Comparison of ENCODE assay signal across 8 cellular contexts in the genomic region with DNA sequence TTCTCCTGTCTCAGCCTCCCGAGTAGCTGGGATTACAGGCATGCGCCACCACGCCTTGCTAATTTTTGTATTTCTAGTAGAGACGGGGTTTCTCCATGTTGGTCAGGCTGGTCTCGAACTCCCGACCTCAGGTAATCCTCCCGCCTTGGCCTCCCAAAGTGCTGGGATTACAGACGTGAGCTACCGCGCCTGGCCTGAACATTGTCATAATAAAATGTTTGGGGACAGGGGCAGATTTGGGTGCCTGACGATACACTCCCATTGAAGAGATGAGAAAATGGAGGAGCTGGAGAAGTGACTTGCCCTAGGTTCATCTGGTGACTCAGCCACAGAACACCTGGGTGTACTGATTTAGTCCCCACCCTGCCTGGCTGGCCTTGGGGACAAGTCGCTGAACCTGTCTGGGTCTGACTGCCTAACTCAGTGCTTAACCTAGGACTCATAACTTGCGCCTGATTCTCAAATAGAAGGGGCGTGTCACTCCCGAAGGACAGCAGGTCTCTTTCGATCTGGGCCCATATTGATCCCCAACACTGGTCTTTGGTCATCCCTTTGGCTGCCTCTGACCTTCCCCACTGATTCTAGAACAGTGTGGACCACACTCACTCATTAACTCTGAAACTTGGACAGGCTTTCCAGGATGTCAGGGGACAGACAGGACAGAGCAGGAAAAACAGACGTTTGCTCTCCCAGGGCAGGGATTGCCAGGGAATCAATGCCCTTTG. TPM values are rescaled to one million over a fixed set of nuclear protein-coding genes. Genes with fewer than 3 reads are reported as not detected.
DNase-seq lines count a peak whose midpoint lies in the region; ATAC-seq and TF ChIP-seq lines count a peak whose summit lies in the region.

No MANE protein-coding gene starts in this region.

- no peak overlapping the region for H2BK5ac ChIP-seq in IMR-90 (ENCODE audit: low read depth, low read length, poor library complexity, severe bottlenecking)

- H3K9me3 ChIP-seq in A673 (ENCODE audit: low read depth, low read length, poor library complexity, severe bottlenecking) (no peaks in the 10 kb centered on the region), IMR-90 (ENCODE audit: control insufficient read depth, insufficient read depth, low read length) (no peaks in the 10 kb centered on the region), mucosa of stomach (ENCODE audit: control insufficient read depth, low read length) (no peaks in the 10 kb centered on the region)

- dilution Hi-C loops in IMR-90 (cut with HindIII; ENCODE audit: low sequenced_read_pairs, unreplicated experiment): no loop called here

- H3K27me3 ChIP-seq in A673 (replicated peaks; ENCODE audit: insufficient read depth, low read depth, low read length, poor library complexity): no peaks in the 10 kb centered on the region
- H3K27me3 ChIP-seq in IMR-90 (ENCODE audit: control insufficient read depth, insufficient read depth, low read length): no peaks in the 10 kb centered on the region
- H3K27me3 ChIP-seq in mucosa of stomach (ENCODE audit: control insufficient read depth, insufficient read depth, low read length): no peaks in the 10 kb centered on the region

- H3K27ac Mint-ChIP-seq in central memory CD8-positive, alpha-beta T cell (ENCODE audit: low read depth): peak overlapping the region; percentile 84

- 76% methylated on average over 6 of the region's 17 CpGs; no CpG with 5 or more reads in 1 of the 2 experiments for WGBS in IMR-90 (ENCODE audit: extremely low coverage in 2 of 2, insufficient read length in 1 of 2), 2 experiments

- peaks cover 6% of the 10 kb centered on the region for H3K27me3 Mint-ChIP-seq in central memory CD8-positive, alpha-beta T cell

- peak overlapping the region; percentile 68 for H2AK9ac ChIP-seq in IMR-90 (replicated peaks; ENCODE audit: low read depth, low read length, poor library complexity)

- BruUV-seq in A673 (replicated peaks; lab: Mats Ljungman, UMichigan) (no TSS peak), IMR-90 (replicated peaks; lab: Mats Ljungman, UMichigan) (no TSS peak)

- H3K9me1 ChIP-seq in IMR-90 (ENCODE audit: insufficient read depth, low read length): 0 out of 2 replicates have a peak, but pooled peaks cover 3% of the 10 kb centered on the region

- POLR2A ChIA-PET in A673 (lab: Charles Lee; ENCODE audit: low non-redundant PET) (no interaction called here), IMR-90 (lab: Charles Lee; ENCODE audit: unreplicated experiment) (no interaction called here)

- intact Hi-C loops in A673 (cut with micrococcal nuclease; ENCODE audit: unreplicated experiment) (loop anchor here (5.0 kb wide), 1 partner anchor 84 kb away; the partner anchor contains the start of gene NAPA), IMR-90 (cut with micrococcal nuclease) (no loop called here)

- no peak overlapping the region for H2BK20ac ChIP-seq in IMR-90 (ENCODE audit: low read depth, low read length)

- H4K8ac ChIP-seq in IMR-90 (ENCODE audit: low read depth in 2 of 2, low read length in 2 of 2): peak overlapping the region in 1 of 2 experiments; percentile 93; a peak in 2 of 4 replicates

- H3K27ac ChIP-seq in A673 (ENCODE audit: low read depth, low read length, poor library complexity, severe bottlenecking) (peak overlapping the region; percentile 88), IMR-90 (ENCODE audit: insufficient read depth, low read length) (no peak overlapping the region)

- no peak overlapping the region for H4K91ac ChIP-seq in IMR-90 (ENCODE audit: insufficient read depth, low read depth, low read length)

- H4K5ac ChIP-seq in IMR-90 (ENCODE audit: low read depth, low read length): no peak overlapping the region

- peak overlapping the region; percentile 85 for H3K4me3 Mint-ChIP-seq in central memory CD8-positive, alpha-beta T cell

- H3K18ac ChIP-seq in IMR-90 (ENCODE audit: low read depth, low read length): no peak overlapping the region

- peaks cover 9% of the 10 kb centered on the region for H3K4me1 Mint-ChIP-seq in central memory CD8-positive, alpha-beta T cell

- TF ChIP-seq POLR2A in IMR-90 (IDR thresholded peaks at IDR 0.05; ENCODE audit: low read depth, low read length): no peak

- H3K4me1 ChIP-seq in A673 (ENCODE audit: insufficient read depth, low read length, poor library complexity, severe bottlenecking) (peaks cover 7% of the 10 kb centered on the region), IMR-90 (ENCODE audit: control insufficient read depth, insufficient read depth, low read length) (peaks cover 3% of the 10 kb centered on the region; the same call in 1 of the 2 replicates), mucosa of stomach (ENCODE audit: control insufficient read depth, insufficient read depth, low read length) (peaks cover 17% of the 10 kb centered on the region)

- H4K20me1 ChIP-seq in IMR-90 (ENCODE audit: insufficient read depth, low read length): no peaks in the 10 kb centered on the region

- H3K36me3 ChIP-seq in A673 (ENCODE audit: insufficient read depth, low read length, poor library complexity, severe bottlenecking) (no peaks in the 10 kb centered on the region), IMR-90 (ENCODE audit: control insufficient read depth, insufficient read depth, low read length) (no peaks in the 10 kb centered on the region), mucosa of stomach (ENCODE audit: control insufficient read depth, insufficient read depth, low read length) (no peaks in the 10 kb centered on the region)

- H3K4me2 ChIP-seq in IMR-90 (ENCODE audit: low read depth, low read length): no peak overlapping the region

- DNase-seq in A673 (ENCODE audit: low spot score): no peak
- DNase-seq in IMR-90: no peak
- DNase-seq in central memory CD8-positive, alpha-beta T cell (ENCODE audit: low spot score in 2 of 2): no peak

- no peak for TF ChIP-seq CTCF in A673 (conservative IDR thresholded peaks at IDR 0.05; ENCODE audit: low read depth, low read length)
- no peak for TF ChIP-seq CTCF in IMR-90 (conservative IDR thresholded peaks at IDR 0.05; ENCODE audit: low read depth, low read length)

- no peak overlapping the region for H3K14ac ChIP-seq in IMR-90 (replicated peaks; ENCODE audit: low read depth, low read length)

- no peaks in the 10 kb centered on the region for H3K9me3 Mint-ChIP-seq in central memory CD8-positive, alpha-beta T cell

- no peak overlapping the region for H2BK120ac ChIP-seq in IMR-90 (ENCODE audit: low read depth, low read length)

- ATAC-seq in IMR-90 (ENCODE audit: low read depth) (no peak), GM19467 (IDR thresholded peaks at IDR 0.05; ENCODE audit: unreplicated experiment) (no peak), GM18907 (IDR thresholded peaks at IDR 0.05; ENCODE audit: unreplicated experiment) (no peak), GM19452 (IDR thresholded peaks at IDR 0.05; ENCODE audit: unreplicated experiment) (no peak), HG02870 (IDR thresholded peaks at IDR 0.05; ENCODE audit: unreplicated experiment) (no peak)
- no peak for ATAC-seq in central memory CD8-positive, alpha-beta T cell (replicated peaks; ENCODE audit: extremely low read depth, poor library complexity, severe bottlenecking)

- H3K56ac ChIP-seq in IMR-90 (ENCODE audit: extremely low read depth, insufficient read depth, low read length): no peak overlapping the region

- H3K23ac ChIP-seq in IMR-90 (ENCODE audit: low read depth, low read length): 0 out of 2 replicates have a peak overlapping the region, but pooled peaks have one; percentile 35

- CTCF ChIA-PET in A673 (lab: Charles Lee): no interaction called here
- CTCF ChIA-PET in IMR-90 (lab: Yijun Ruan, JAX): no interaction called here

- in situ Hi-C loops in IMR-90 (cut with MboI; ENCODE audit: low sequenced_read_pairs): no loop called here

- peak overlapping the region; percentile 84 for H2AK5ac ChIP-seq in IMR-90 (ENCODE audit: low read depth, low read length)

- no peak overlapping the region for H2BK15ac ChIP-seq in IMR-90 (ENCODE audit: low read depth, low read length)

- peak overlapping the region; percentile 63 for H3K4me3 ChIP-seq in A673 (ENCODE audit: low read depth, low read length, poor library complexity, severe bottlenecking)
- no peak overlapping the region for H3K4me3 ChIP-seq in IMR-90 (ENCODE audit: insufficient read depth, low read depth, low read length)
- peak overlapping the region; percentile 78 for H3K4me3 ChIP-seq in mucosa of stomach (ENCODE audit: low read length)

- H3K79me1 ChIP-seq in IMR-90 (ENCODE audit: low read depth in 1 of 2, low read length in 2 of 2): peaks cover 0 to 8% of the 10 kb centered on the region in 2 experiments; a peak in 2 of 4 replicates

- H3K36me3 Mint-ChIP-seq in central memory CD8-positive, alpha-beta T cell (ENCODE audit: insufficient read depth): peaks cover 5% of the 10 kb centered on the region

- no peak overlapping the region for H2AFZ ChIP-seq in IMR-90 (replicated peaks; ENCODE audit: low read length, poor library complexity)

- H3K9ac ChIP-seq in IMR-90 (ENCODE audit: low read depth, low read length) (no peak overlapping the region), mucosa of stomach (ENCODE audit: low read length) (peak overlapping the region; percentile 77)

- TF ChIP-seq RAD21 in IMR-90 (IDR thresholded peaks at IDR 0.05; ENCODE audit: low read length): no peak

- peak overlapping the region; percentile 31; the same call in 1 of the 2 replicates for H3K4ac ChIP-seq in IMR-90 (ENCODE audit: low read depth, low read length)

TF ChIP-seq in IMR-90, 13 proteins besides CTCF, POLR2A, EP300 and RAD21:
- TF ChIP-seq FOS (IDR thresholded peaks at IDR 0.05; ENCODE audit: low read depth, low read length) (no peak), MAFK (IDR thresholded peaks at IDR 0.05; ENCODE audit: low read depth, low read length) (no peak), NFE2L2 (IDR thresholded peaks at IDR 0.05; ENCODE audit: low read depth, low read length) (no peak), MAZ (IDR thresholded peaks at IDR 0.05; ENCODE audit: borderline replicate concordance, low read depth, low read length) (no peak)

RNA-seq across cellular contexts. Expression of gene BICRA, which starts 7.6 kb away (rescaled TPM):
- total RNA-seq in A673 (2021) (23.1 and 24.3 TPM in 2 replicates), IMR-90 (2012; rRNA removed) (1.8 and 3.1 TPM in 2 replicates)
- 3.5 and 3.9 TPM in 2 replicates for polyA plus RNA-seq in IMR-90 (2012; rRNA removed)
- 3.0 and 4.1 TPM in 2 replicates for polyA plus RNA-seq in IMR-90 (2012; cell fraction: cytosol; rRNA removed)
- 13.2 and 25.5 TPM in 2 replicates for polyA plus RNA-seq in IMR-90 (2012; cell fraction: nucleus; rRNA removed; ENCODE audit: low replicate concordance)

RNA-seq across cellular contexts. Expression of gene ZNF541, which starts 28.4 kb away (rescaled TPM):
- total RNA-seq in A673 (2021) (not detected in 2 replicates), IMR-90 (2012; rRNA removed) (not detected in 2 replicates)
- not detected in 2 replicates for polyA plus RNA-seq in IMR-90 (2012; rRNA removed)
- polyA plus RNA-seq in IMR-90 (2012; cell fraction: cytosol; rRNA removed): 0.01 TPM in 1 of 2 replicates, not detected in the other
- polyA plus RNA-seq in IMR-90 (2012; cell fraction: nucleus; rRNA removed; ENCODE audit: low replicate concordance): 0.08 and 0.16 TPM in 2 replicates
